Comparison of ENCODE assay signal across 17 cellular contexts in genomic region chr4:79201976-79202375, GRCh38.
A peak's percentile ranks its signal among the peaks of the same experiment; 100 is the strongest.
DNase-seq lines count a peak whose midpoint lies in the region; ATAC-seq and TF ChIP-seq lines count a peak whose summit lies in the region.
"Had no signal": no experiment of that assay in that cellular context is flagged by ENCODE, and none has a peak within 500 bp of the region (broad histone marks: within the 10 kb centered on the region; RNA-seq: fewer than 3 reads in every experiment).

No MANE protein-coding gene starts in this region.

- H3K4ac ChIP-seq in IMR-90 (ENCODE audit: low read depth, low read length) = no peak overlapping the region

- no peak overlapping the region for H3K9ac ChIP-seq in IMR-90 (ENCODE audit: low read depth, low read length)
- H3K9ac ChIP-seq: SK-N-SH had no signal

- H3K18ac ChIP-seq in IMR-90 (ENCODE audit: low read depth, low read length) = no peak overlapping the region

- no TSS peak for BruUV-seq in IMR-90 (replicated peaks; lab: Mats Ljungman, UMichigan)

- no peaks in the 10 kb centered on the region for H3K36me3 Mint-ChIP-seq in activated naive CD8-positive, alpha-beta T cell treated with anti-CD3 and anti-CD28 coated beads, Interleukin-2, amount 50 U/mL, for 24 hours (ENCODE audit: low read depth)
- H3K36me3 Mint-ChIP-seq in activated CD4-positive, alpha-beta memory T cell treated with anti-CD3 and anti-CD28 coated beads, Interleukin-2, amount 10 ng/mL, durations not matched to agents 7 days and 5 days (ENCODE audit: low read depth) = no peaks in the 10 kb centered on the region
- H3K36me3 Mint-ChIP-seq: CD8-positive, alpha-beta memory T cell had no signal

- H3K23ac ChIP-seq in IMR-90 (ENCODE audit: low read depth, low read length) = no peak overlapping the region

- no peak for TF ChIP-seq CTCF in IMR-90 (conservative IDR thresholded peaks at IDR 0.05; ENCODE audit: low read depth, low read length)

- H3K36me3 ChIP-seq in IMR-90 (ENCODE audit: control insufficient read depth, insufficient read depth, low read length) = no peaks in the 10 kb centered on the region

- H4K8ac ChIP-seq in IMR-90 (ENCODE audit: low read depth in 2 of 2, low read length in 2 of 2) = no peak overlapping the region

- no peak for DNase-seq in IMR-90
- peak; percentile 62 for DNase-seq in OCI-M1 (lab: John Stamatoyannopoulos, UW)
- DNase-seq in glomerular visceral epithelial cell (ENCODE audit: extremely low spot score) = peak; percentile 41
- peak; percentile 59 for DNase-seq in renal cortical epithelial cell (ENCODE audit: low read depth)
- no peak for DNase-seq in activated naive CD8-positive, alpha-beta T cell treated with anti-CD3 and anti-CD28 coated beads, Interleukin-2, amount 50 U/mL, for 24 hours
- no peak for DNase-seq in activated CD4-positive, alpha-beta memory T cell treated with anti-CD3 and anti-CD28 coated beads, Interleukin-2, amount 10 ng/mL, durations not matched to agents 7 days and 5 days
- DNase-seq: ACHN; C1 segment of cervical spinal cord; CD8-positive, alpha-beta memory T cell; KBM-7; NCI-H1105 treated with DMSO at 0.1 percent for 48 hours; NCI-H1694; NCI-H446 treated with DMSO at 0.1 percent for 48 hours; NCI-H774; SHP77 treated with DMSO at 0.1 percent for 48 hours; SK-N-SH had no signal

- CTCF ChIA-PET in IMR-90 (lab: Yijun Ruan, JAX) = no interaction called here
- CTCF ChIA-PET in activated CD4-positive, alpha-beta memory T cell treated with anti-CD3 and anti-CD28 coated beads, Interleukin-2, amount 10 ng/mL, durations not matched to agents 7 days and 5 days (lab: Charles Lee) = no interaction called here

- H2BK20ac ChIP-seq in IMR-90 (ENCODE audit: low read depth, low read length) = no peak overlapping the region

- H2AK5ac ChIP-seq in IMR-90 (ENCODE audit: low read depth, low read length) = no peak overlapping the region

- H3K9me3 Mint-ChIP-seq in activated naive CD8-positive, alpha-beta T cell treated with anti-CD3 and anti-CD28 coated beads, Interleukin-2, amount 50 U/mL, for 24 hours = peaks cover 2% of the 10 kb centered on the region
- H3K9me3 Mint-ChIP-seq in activated CD4-positive, alpha-beta memory T cell treated with anti-CD3 and anti-CD28 coated beads, Interleukin-2, amount 10 ng/mL, durations not matched to agents 7 days and 5 days = no peaks in the 10 kb centered on the region

- H3K14ac ChIP-seq in IMR-90 (replicated peaks; ENCODE audit: low read depth, low read length) = no peak overlapping the region

- H2AK9ac ChIP-seq in IMR-90 (replicated peaks; ENCODE audit: low read depth, low read length, poor library complexity) = no peak overlapping the region

- H3K56ac ChIP-seq in IMR-90 (ENCODE audit: extremely low read depth, insufficient read depth, low read length) = no peak overlapping the region

- in situ Hi-C loops in IMR-90 (cut with MboI; ENCODE audit: low sequenced_read_pairs) = no loop called here

- H4K5ac ChIP-seq in IMR-90 (ENCODE audit: low read depth, low read length) = no peak overlapping the region

- H3K4me1 Mint-ChIP-seq in activated naive CD8-positive, alpha-beta T cell treated with anti-CD3 and anti-CD28 coated beads, Interleukin-2, amount 50 U/mL, for 24 hours = no peaks in the 10 kb centered on the region
- H3K4me1 Mint-ChIP-seq in activated CD4-positive, alpha-beta memory T cell treated with anti-CD3 and anti-CD28 coated beads, Interleukin-2, amount 10 ng/mL, durations not matched to agents 7 days and 5 days = no peaks in the 10 kb centered on the region
- H3K4me1 Mint-ChIP-seq: CD8-positive, alpha-beta memory T cell had no signal

- no peaks in the 10 kb centered on the region for H3K79me1 ChIP-seq in IMR-90 (ENCODE audit: low read depth in 1 of 2, low read length in 2 of 2)

- H3K4me2 ChIP-seq in IMR-90 (ENCODE audit: low read depth, low read length) = no peak overlapping the region
- H3K4me2 ChIP-seq: SK-N-SH had no signal

- no peaks in the 10 kb centered on the region for H3K9me1 ChIP-seq in IMR-90 (ENCODE audit: insufficient read depth, low read length)

- H3K4me3 Mint-ChIP-seq in activated naive CD8-positive, alpha-beta T cell treated with anti-CD3 and anti-CD28 coated beads, Interleukin-2, amount 50 U/mL, for 24 hours = no peak overlapping the region
- no peak overlapping the region for H3K4me3 Mint-ChIP-seq in activated CD4-positive, alpha-beta memory T cell treated with anti-CD3 and anti-CD28 coated beads, Interleukin-2, amount 10 ng/mL, durations not matched to agents 7 days and 5 days
- H3K4me3 Mint-ChIP-seq: CD8-positive, alpha-beta memory T cell had no signal

- no peak overlapping the region for H3K27ac ChIP-seq in IMR-90 (ENCODE audit: insufficient read depth, low read length)

- peak; percentile 42; the same call in 1 of the 2 replicates for ATAC-seq in IMR-90 (ENCODE audit: low read depth)
- no peak for ATAC-seq in GM18873 (IDR thresholded peaks at IDR 0.05; ENCODE audit: low FRiP score, unreplicated experiment)
- ATAC-seq in activated naive CD8-positive, alpha-beta T cell treated with anti-CD3 and anti-CD28 coated beads, Interleukin-2, amount 50 U/mL, for 24 hours = no peak

- H3K27me3 ChIP-seq in IMR-90 (ENCODE audit: control insufficient read depth, insufficient read depth, low read length) = no peaks in the 10 kb centered on the region

- H2BK15ac ChIP-seq in IMR-90 (ENCODE audit: low read depth, low read length) = no peak overlapping the region

- no peak overlapping the region for H2BK120ac ChIP-seq in IMR-90 (ENCODE audit: low read depth, low read length)

- no CpG with 5 or more reads among the region's 2 CpGs for WGBS in IMR-90 (ENCODE audit: extremely low coverage in 2 of 2, insufficient read length in 1 of 2), 2 experiments

- dilution Hi-C loops in IMR-90 (cut with HindIII; ENCODE audit: low sequenced_read_pairs, unreplicated experiment) = no loop called here

- no peak overlapping the region for H2BK5ac ChIP-seq in IMR-90 (ENCODE audit: low read depth, low read length, poor library complexity, severe bottlenecking)

- H3K9me3 ChIP-seq in IMR-90 (ENCODE audit: control insufficient read depth, insufficient read depth, low read length) = no peaks in the 10 kb centered on the region
- H3K9me3 ChIP-seq: SK-N-SH had no signal

- H2AFZ ChIP-seq in IMR-90 (replicated peaks; ENCODE audit: low read length, poor library complexity) = no peak overlapping the region

- no peak overlapping the region for H3K27ac Mint-ChIP-seq in activated naive CD8-positive, alpha-beta T cell treated with anti-CD3 and anti-CD28 coated beads, Interleukin-2, amount 50 U/mL, for 24 hours
- H3K27ac Mint-ChIP-seq in activated CD4-positive, alpha-beta memory T cell treated with anti-CD3 and anti-CD28 coated beads, Interleukin-2, amount 10 ng/mL, durations not matched to agents 7 days and 5 days = no peak overlapping the region
- H3K27ac Mint-ChIP-seq: CD8-positive, alpha-beta memory T cell had no signal

- POLR2A ChIA-PET in IMR-90 (lab: Charles Lee; ENCODE audit: unreplicated experiment) = no interaction called here
- POLR2A ChIA-PET in activated CD4-positive, alpha-beta memory T cell treated with anti-CD3 and anti-CD28 coated beads, Interleukin-2, amount 10 ng/mL, durations not matched to agents 7 days and 5 days (lab: Charles Lee) = no interaction called here

- intact Hi-C loops in IMR-90 (cut with micrococcal nuclease) = no loop called here

- H3K27me3 Mint-ChIP-seq in activated naive CD8-positive, alpha-beta T cell treated with anti-CD3 and anti-CD28 coated beads, Interleukin-2, amount 50 U/mL, for 24 hours = no peaks in the 10 kb centered on the region
- no peaks in the 10 kb centered on the region for H3K27me3 Mint-ChIP-seq in activated CD4-positive, alpha-beta memory T cell treated with anti-CD3 and anti-CD28 coated beads, Interleukin-2, amount 10 ng/mL, durations not matched to agents 7 days and 5 days
- H3K27me3 Mint-ChIP-seq: CD8-positive, alpha-beta memory T cell had no signal

- H4K20me1 ChIP-seq in IMR-90 (ENCODE audit: insufficient read depth, low read length) = no peaks in the 10 kb centered on the region

- TF ChIP-seq RAD21 in IMR-90 (IDR thresholded peaks at IDR 0.05; ENCODE audit: low read length) = no peak

- no peak overlapping the region for H3K4me3 ChIP-seq in IMR-90 (ENCODE audit: insufficient read depth, low read depth, low read length)

- TF ChIP-seq POLR2A in IMR-90 (IDR thresholded peaks at IDR 0.05; ENCODE audit: low read depth, low read length) = no peak

- no peaks in the 10 kb centered on the region for H3K4me1 ChIP-seq in IMR-90 (ENCODE audit: control insufficient read depth, insufficient read depth, low read length)

- H4K91ac ChIP-seq in IMR-90 (ENCODE audit: insufficient read depth, low read depth, low read length) = no peak overlapping the region

TF ChIP-seq in IMR-90, 13 proteins besides CTCF, POLR2A, EP300 and RAD21 (continues in another document):
- TF ChIP-seq NFE2L2 (IDR thresholded peaks at IDR 0.05; ENCODE audit: low read depth, low read length) (no peak), BHLHE40 (IDR thresholded peaks at IDR 0.05; ENCODE audit: low read depth, low read length) (no peak), ELK1 (IDR thresholded peaks at IDR 0.05; ENCODE audit: borderline replicate concordance, low read depth, low read length) (no peak), RFX5 (IDR thresholded peaks at IDR 0.05; ENCODE audit: low read depth, low read length) (no peak), CHD1 (IDR thresholded peaks at IDR 0.05; ENCODE audit: low read depth, low read length) (no peak), CEBPB (IDR thresholded peaks at IDR 0.05; ENCODE audit: low read depth, low read length) (no peak), MAZ (IDR thresholded peaks at IDR 0.05; ENCODE audit: borderline replicate concordance, low read depth, low read length) (no peak), USF2 (IDR thresholded peaks at IDR 0.05; ENCODE audit: low read depth, low read length) (no peak), MXI1 (IDR thresholded peaks at IDR 0.05; ENCODE audit: borderline replicate concordance, low read depth, low read length) (no peak), SMC3 (IDR thresholded peaks at IDR 0.05; ENCODE audit: low read depth, low read length) (no peak)

Comparison
In these comparisons a context has a peak if more than half of its experiments do, and no peak if none do; other contexts are left out.
1. DNase-seq: peak in OCI-M1 (single experiment), glomerular visceral epithelial cell (single experiment) and renal cortical epithelial cell (single experiment); none in IMR-90 (single experiment), activated naive CD8-positive, alpha-beta T cell treated with anti-CD3 and anti-CD28 coated beads, Interleukin-2, amount 50 U/mL, for 24 hours (single experiment) and activated CD4-positive, alpha-beta memory T cell treated with anti-CD3 and anti-CD28 coated beads, Interleukin-2, amount 10 ng/mL, durations not matched to agents 7 days and 5 days (single experiment).